Comparison of ENCODE assay signal across 15 cellular contexts in the genomic region with DNA sequence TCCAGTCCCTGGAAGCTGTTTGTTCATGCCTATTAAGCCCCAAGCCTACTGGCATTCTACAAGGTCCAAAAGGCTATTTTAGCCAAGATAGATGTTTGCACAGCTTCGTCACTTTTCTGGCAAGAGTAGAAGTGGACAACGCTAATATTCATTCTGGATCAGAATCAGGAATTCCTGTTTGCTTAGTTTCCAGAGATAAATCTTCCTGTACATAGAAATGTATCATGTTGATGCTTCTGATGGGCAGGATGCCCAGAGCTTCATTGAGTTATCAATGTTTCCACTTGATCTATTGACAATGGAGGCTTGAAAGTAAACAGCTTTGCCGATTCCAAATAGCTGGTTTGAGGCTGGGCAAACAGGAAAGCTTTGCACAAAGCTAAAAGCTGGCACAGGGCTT.
DNase-seq lines count a peak whose midpoint lies in the region; ATAC-seq and TF ChIP-seq lines count a peak whose summit lies in the region.
"Had no signal": no experiment of that assay in that cellular context is flagged by ENCODE, and none has a peak within 500 bp of the region (broad histone marks: within the 10 kb centered on the region; RNA-seq: fewer than 3 reads in every experiment).

No MANE protein-coding gene starts in this region.

- H3K36me3 ChIP-seq in SK-N-SH (replicated peaks in 1 of 2; ENCODE audit: control insufficient read depth in 1 of 2, insufficient read depth in 2 of 2, low read length in 1 of 2), result no peaks in the 10 kb centered on the region
- no peaks in the 10 kb centered on the region for H3K36me3 ChIP-seq in esophagus muscularis mucosa
- H3K36me3 ChIP-seq in thoracic aorta, result no peaks in the 10 kb centered on the region
- H3K36me3 ChIP-seq: transverse colon had no signal

- ATAC-seq in SK-N-SH treated with all-trans-retinoic acid at 6 μM for 48 hours, result no peak
- ATAC-seq in thoracic aorta (ENCODE audit: insufficient number of reproducible peaks, low FRiP score, low read depth), result no peak
- ATAC-seq in naive thymus-derived CD8-positive, alpha-beta T cell, result no peak
- ATAC-seq: stimulated activated effector memory CD8-positive, alpha-beta T cell treated with anti-CD3 and anti-CD28 coated beads, Interleukin-12 subunit alpha, Interleukin-12 subunit beta, amount 100 ng/mL, for 72 hours; WTC11 had no signal

- no peaks in the 10 kb centered on the region for H3F3A ChIP-seq in SK-N-SH (replicated peaks; ENCODE audit: insufficient read depth)

- H2AFZ ChIP-seq in SK-N-SH (ENCODE audit: low read depth), result no peak overlapping the region

- H3K36me3 Mint-ChIP-seq in naive thymus-derived CD8-positive, alpha-beta T cell, result no peaks in the 10 kb centered on the region
- H3K36me3 Mint-ChIP-seq: CD4-positive, CD25-positive, alpha-beta regulatory T cell; stimulated activated effector memory CD8-positive, alpha-beta T cell treated with anti-CD3 and anti-CD28 coated beads, Interleukin-12 subunit alpha, Interleukin-12 subunit beta, amount 100 ng/mL, for 72 hours had no signal

- WGBS in SK-N-SH (ENCODE audit: low lambda C conversion rate), result 3% methylated on average over 3 of the region's 3 CpGs
- WGBS in esophagus muscularis mucosa, result 17% methylated on average over 3 of the region's 3 CpGs

- peaks cover 0 to 4% (median 0%) of the 10 kb centered on the region in 5 donors for H3K27me3 Mint-ChIP-seq in naive thymus-derived CD8-positive, alpha-beta T cell
- H3K27me3 Mint-ChIP-seq: CD4-positive, CD25-positive, alpha-beta regulatory T cell had no signal

- H3K4me3 ChIP-seq in SK-N-SH (ENCODE audit: low read depth in 2 of 2, low read length in 1 of 2), result no peak overlapping the region
- H3K4me3 ChIP-seq in esophagus muscularis mucosa, result no peak overlapping the region
- peak overlapping the region; percentile 25 for H3K4me3 ChIP-seq in thoracic aorta
- H3K4me3 ChIP-seq: transverse colon had no signal

- H3K9me2 ChIP-seq in SK-N-SH, result no peaks in the 10 kb centered on the region; the same call in 1 of the 2 replicates

- H3K4me2 ChIP-seq in SK-N-SH, result no peak overlapping the region

- H3K9ac ChIP-seq in SK-N-SH, result no peak overlapping the region

- no peaks in the 10 kb centered on the region for H4K20me1 ChIP-seq in SK-N-SH (ENCODE audit: insufficient read depth)

- H3K9me3 ChIP-seq in SK-N-SH (no peaks in the 10 kb centered on the region), esophagus muscularis mucosa (peaks cover 0 to 1% (median 0%) of the 10 kb centered on the region in 4 donors), thoracic aorta (no peaks in the 10 kb centered on the region)
- H3K9me3 ChIP-seq: transverse colon had no signal

- TF ChIP-seq EP300 in SK-N-SH (IDR thresholded peaks at IDR 0.05; ENCODE audit: borderline replicate concordance in 1 of 2, low read depth in 1 of 2, low read length in 1 of 2) (no peak), esophagus muscularis mucosa (IDR thresholded peaks at IDR 0.05) (no peak)

- no peaks in the 10 kb centered on the region for H3K79me2 ChIP-seq in SK-N-SH (ENCODE audit: insufficient read depth)

- intact Hi-C loops in esophagus muscularis mucosa (cut with DNase I), result no loop called here

- no peak overlapping the region for H3K27ac Mint-ChIP-seq in naive thymus-derived CD8-positive, alpha-beta T cell
- H3K27ac Mint-ChIP-seq: activated T-helper 2 cell treated with anti-CD3 and anti-CD28 coated beads, Interferon-gamma antibody, Interleukin-2, Interleukin-4, amounts not matched to agents 10 μg/mL and 5 μg/mL and 100 μg/mL, durations not matched to agents 14 hours and 24 hours and 36 hours; CD4-positive, CD25-positive, alpha-beta regulatory T cell; stimulated activated effector memory CD8-positive, alpha-beta T cell treated with anti-CD3 and anti-CD28 coated beads, Interleukin-12 subunit alpha, Interleukin-12 subunit beta, amount 100 ng/mL, for 72 hours; WTC11 had no signal

- no peaks in the 10 kb centered on the region for H3K27me3 ChIP-seq in SK-N-SH (ENCODE audit: insufficient read depth)
- no peaks in the 10 kb centered on the region for H3K27me3 ChIP-seq in esophagus muscularis mucosa
- no peaks in the 10 kb centered on the region for H3K27me3 ChIP-seq in thoracic aorta (replicated peaks; ENCODE audit: insufficient read depth)
- H3K27me3 ChIP-seq: transverse colon had no signal

- no peak for DNase-seq in SK-N-SH
- DNase-seq in NCI-H510A treated with DMSO at 0.1 percent for 48 hours (lab: John Stamatoyannopoulos, UW), result peak; percentile 59
- no peak for DNase-seq in esophagus muscularis mucosa (ENCODE audit: extremely low spot score)
- DNase-seq in thoracic aorta (ENCODE audit: low spot score), result no peak
- DNase-seq in naive thymus-derived CD8-positive, alpha-beta T cell, result no peak
- DNase-seq in NK-92 (lab: John Stamatoyannopoulos, UW; ENCODE audit: unreplicated experiment), result no peak
- DNase-seq in activated CD4-positive, alpha-beta T cell treated with anti-CD3 and anti-CD28 coated beads for 1 hour, result no peak
- DNase-seq: CD4-positive, CD25-positive, alpha-beta regulatory T cell; NCI-H1105; T-helper 1 cell; transverse colon had no signal

- POLR2A ChIA-PET in SK-N-SH (lab: Yijun Ruan, JAX), result no interaction called here
- POLR2A ChIA-PET in naive thymus-derived CD8-positive, alpha-beta T cell (lab: Charles Lee), result no interaction called here

- H3K9me3 Mint-ChIP-seq in naive thymus-derived CD8-positive, alpha-beta T cell, result peaks cover 0 to 11% (median 3%) of the 10 kb centered on the region in 9 donors

- no peak overlapping the region for H3K4me3 Mint-ChIP-seq in naive thymus-derived CD8-positive, alpha-beta T cell
- H3K4me3 Mint-ChIP-seq: CD4-positive, CD25-positive, alpha-beta regulatory T cell; stimulated activated effector memory CD8-positive, alpha-beta T cell treated with anti-CD3 and anti-CD28 coated beads, Interleukin-12 subunit alpha, Interleukin-12 subunit beta, amount 100 ng/mL, for 72 hours; WTC11 had no signal

- TF ChIP-seq CTCF in SK-N-SH (IDR thresholded peaks at IDR 0.05) (no peak), esophagus muscularis mucosa (IDR thresholded peaks at IDR 0.05) (no peak), thoracic aorta (IDR thresholded peaks at IDR 0.05) (no peak)

- no peak for TF ChIP-seq POLR2A in esophagus muscularis mucosa (IDR thresholded peaks at IDR 0.05; ENCODE audit: low read depth)

- no peak overlapping the region for H3K27ac ChIP-seq in SK-N-SH (ENCODE audit: low read depth in 2 of 2, low read length in 1 of 2)
- peak overlapping the region in 3 of 4 donors; percentile 40 to 52 (median 49) for H3K27ac ChIP-seq in esophagus muscularis mucosa (replicated peaks in 1 of 4)
- H3K27ac ChIP-seq in thoracic aorta, result no peak overlapping the region
- H3K27ac ChIP-seq: transverse colon had no signal

- TF ChIP-seq RAD21 in SK-N-SH (IDR thresholded peaks at IDR 0.05; ENCODE audit: low read length), result no peak

- no peaks in the 10 kb centered on the region for H3K4me1 ChIP-seq in SK-N-SH (ENCODE audit: control insufficient read depth in 1 of 2, insufficient read depth in 2 of 2, low read depth in 1 of 2, low read length in 1 of 2)
- peaks cover 0 to 17% (median 13%) of the 10 kb centered on the region in 4 donors for H3K4me1 ChIP-seq in esophagus muscularis mucosa
- peaks cover 8 to 15% of the 10 kb centered on the region in 2 donors for H3K4me1 ChIP-seq in thoracic aorta (ENCODE audit: control insufficient read depth in 1 of 2, low read depth in 2 of 2)
- H3K4me1 ChIP-seq: transverse colon had no signal

- H3K4me1 Mint-ChIP-seq in naive thymus-derived CD8-positive, alpha-beta T cell, result no peaks in the 10 kb centered on the region
- H3K4me1 Mint-ChIP-seq: CD4-positive, CD25-positive, alpha-beta regulatory T cell; stimulated activated effector memory CD8-positive, alpha-beta T cell treated with anti-CD3 and anti-CD28 coated beads, Interleukin-12 subunit alpha, Interleukin-12 subunit beta, amount 100 ng/mL, for 72 hours; WTC11 had no signal

- CTCF ChIA-PET in SK-N-SH (lab: Yijun Ruan, JAX), result no interaction called here

TF ChIP-seq in SK-N-SH treated with all-trans-retinoic acid at 6 μM for 48 hours, 23 proteins besides CTCF, POLR2A, EP300 and RAD21 (continues in another document):
- TF ChIP-seq ESRRG (CRISPR knock-in tag; IDR thresholded peaks at IDR 0.05), result 0 out of 2 replicates have a peak, but pooled peaks have one; percentile 67
- peak; percentile 99 for TF ChIP-seq ISL1 (CRISPR knock-in tag; IDR thresholded peaks at IDR 0.05)

TF ChIP-seq in SK-N-SH, 30 proteins besides CTCF, POLR2A, EP300 and RAD21 (continues in another document):
- no peak for TF ChIP-seq EZH2phosphoT487 (IDR thresholded peaks at IDR 0.05; ENCODE audit: borderline replicate concordance, low read depth)
- TF ChIP-seq, protein P1, sequence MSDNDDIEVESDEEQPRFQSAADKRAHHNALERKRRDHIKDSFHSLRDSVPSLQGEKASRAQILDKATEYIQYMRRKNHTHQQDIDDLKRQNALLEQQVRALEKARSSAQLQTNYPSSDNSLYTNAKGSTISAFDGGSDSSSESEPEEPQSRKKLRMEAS (IDR thresholded peaks at IDR 0.05; ENCODE audit: low read depth), result no peak
- TF ChIP-seq, protein P2, sequence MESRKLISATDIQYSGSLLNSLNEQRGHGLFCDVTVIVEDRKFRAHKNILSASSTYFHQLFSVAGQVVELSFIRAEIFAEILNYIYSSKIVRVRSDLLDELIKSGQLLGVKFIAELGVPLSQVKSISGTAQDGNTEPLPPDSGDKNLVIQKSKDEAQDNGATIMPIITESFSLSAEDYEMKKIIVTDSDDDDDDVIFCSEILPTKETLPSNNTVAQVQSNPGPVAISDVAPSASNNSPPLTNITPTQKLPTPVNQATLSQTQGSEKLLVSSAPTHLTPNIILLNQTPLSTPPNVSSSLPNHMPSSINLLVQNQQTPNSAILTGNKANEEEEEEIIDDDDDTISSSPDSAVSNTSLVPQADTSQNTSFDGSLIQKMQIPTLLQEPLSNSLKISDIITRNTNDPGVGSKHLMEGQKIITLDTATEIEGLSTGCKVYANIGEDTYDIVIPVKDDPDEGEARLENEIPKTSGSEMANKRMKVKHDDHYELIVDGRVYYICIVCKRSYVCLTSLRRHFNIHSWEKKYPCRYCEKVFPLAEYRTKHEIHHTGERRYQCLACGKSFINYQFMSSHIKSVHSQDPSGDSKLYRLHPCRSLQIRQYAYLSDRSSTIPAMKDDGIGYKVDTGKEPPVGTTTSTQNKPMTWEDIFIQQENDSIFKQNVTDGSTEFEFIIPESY (IDR thresholded peaks at IDR 0.05; ENCODE audit: borderline replicate concordance, low read depth), result no peak
- TF ChIP-seq SMC3 (IDR thresholded peaks at IDR 0.05; ENCODE audit: low read depth, low read length), result no peak
- no peak for TF ChIP-seq NFIC (IDR thresholded peaks at IDR 0.05; ENCODE audit: borderline replicate concordance)
- no peak for TF ChIP-seq SIN3A (IDR thresholded peaks at IDR 0.05; ENCODE audit: borderline replicate concordance, low read depth, low read length)
- no peak for TF ChIP-seq FOXM1 (IDR thresholded peaks at IDR 0.05; ENCODE audit: low read depth)
- TF ChIP-seq RXRA (IDR thresholded peaks at IDR 0.05; ENCODE audit: borderline replicate concordance, low read depth), result no peak
- no peak for TF ChIP-seq MEF2A (IDR thresholded peaks at IDR 0.05; ENCODE audit: borderline replicate concordance, low read depth)
- TF ChIP-seq JUND (IDR thresholded peaks at IDR 0.05), result no peak
- TF ChIP-seq TAF1 (IDR thresholded peaks at IDR 0.05; ENCODE audit: borderline replicate concordance, low read depth, low read length), result no peak
- TF ChIP-seq CHD2 (IDR thresholded peaks at IDR 0.05; ENCODE audit: low read length, partially characterized antibody), result no peak

Comparison
In these comparisons a context has a peak if more than half of its experiments do, and no peak if none do; other contexts are left out.
1. H3K27ac ChIP-seq: peak in esophagus muscularis mucosa (3 of 4); none in SK-N-SH (0 of 2) and thoracic aorta (0 of 2).